Comparison of ENCODE assay signal across 24 cellular contexts in the genomic region with DNA sequence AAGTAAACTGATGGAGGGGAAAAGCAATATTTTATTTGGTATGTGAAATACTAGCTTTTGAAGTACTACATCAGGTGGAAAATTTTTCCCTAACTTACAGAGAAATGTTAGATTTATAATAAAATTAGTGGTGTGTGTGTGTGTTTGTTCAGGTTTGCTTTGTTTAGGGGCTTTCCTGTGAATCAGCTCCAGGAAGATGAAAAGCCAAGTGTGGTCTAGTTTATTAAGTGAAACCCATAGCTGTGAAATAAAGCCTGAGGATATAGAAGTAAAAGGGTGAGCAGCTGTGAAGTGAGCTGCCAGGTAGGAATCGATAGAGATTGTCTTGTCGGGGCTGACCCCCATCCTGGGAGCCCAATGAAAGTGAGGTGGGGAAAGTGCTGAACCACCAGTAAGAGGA.
"Had no signal": no experiment of that assay in that cellular context is flagged by ENCODE, and none has a peak within 500 bp of the region (broad histone marks: within the 10 kb centered on the region; RNA-seq: fewer than 3 reads in every experiment).

No MANE protein-coding gene starts in this region.

- H3K9me3 ChIP-seq: esophagus squamous epithelium, gastrocnemius medialis, thoracic aorta, vagina had no signal

- H3K4me3 ChIP-seq: cardiac muscle cell, esophagus squamous epithelium, gastrocnemius medialis, thoracic aorta, vagina had no signal

- H3K27ac ChIP-seq: cardiac muscle cell, esophagus squamous epithelium, gastrocnemius medialis, parathyroid adenoma, thoracic aorta, vagina had no signal

- H3K36me3 ChIP-seq: cardiac muscle cell, esophagus squamous epithelium, gastrocnemius medialis, thoracic aorta, vagina had no signal

- H3K27me3 ChIP-seq: cardiac muscle cell, esophagus squamous epithelium, gastrocnemius medialis, vagina had no signal

- ATAC-seq: activated CD8-positive, alpha-beta memory T cell treated with anti-CD3 and anti-CD28 coated beads, Interleukin-2, amount 10 ng/mL, durations not matched to agents 7 days and 5 days; activated CD8-positive, alpha-beta T cell treated with anti-CD3 and anti-CD28 coated beads for 36 hours; activated naive CD8-positive, alpha-beta T cell treated with anti-CD3 and anti-CD28 coated beads, Interleukin-2, amount 50 U/mL, for 24 hours; gastrocnemius medialis; left cardiac atrium; right cardiac atrium had no signal

- DNase-seq: activated CD4-positive, alpha-beta T cell treated with anti-CD3 and anti-CD28 coated beads, Interleukin-2, amount 10 ng/mL, durations not matched to agents 7 days and 5 days; activated CD4-positive, CD25-positive, alpha-beta regulatory T cell treated with anti-CD3 and anti-CD28 coated beads, Interleukin-2, amount 50 U/mL, for 72 hours; activated CD8-positive, alpha-beta memory T cell treated with anti-CD3 and anti-CD28 coated beads, Interleukin-2, amount 10 ng/mL, durations not matched to agents 7 days and 5 days; activated CD8-positive, alpha-beta T cell treated with anti-CD3 and anti-CD28 coated beads for 36 hours; activated gamma-delta T cell; activated naive CD4-positive, alpha-beta T cell treated with anti-CD3 and anti-CD28 coated beads, Interleukin-2, amount 50 U/mL, for 16 hours; activated naive CD8-positive, alpha-beta T cell treated with anti-CD3 and anti-CD28 coated beads, Interleukin-2, amount 50 U/mL, for 24 hours; activated T-cell treated with anti-CD3 and anti-CD28 coated beads for 4 hours; cortex of kidney; endodermal cell; esophagus squamous epithelium; gastrocnemius medialis; head of caudate nucleus; hypothalamus; islet precursor cell; left cardiac atrium; midbrain; right cardiac atrium; stimulated activated CD4-positive, alpha-beta T cell treated with anti-CD3 and anti-CD28 coated beads, Interleukin-4, amount 100 ng/mL, for 24 hours; stimulated activated naive CD4-positive, alpha-beta T cell treated with Interleukin-2 at 50 U/mL for 16 hours had no signal

- H3K79me2 ChIP-seq: parathyroid adenoma had no signal

- H3K4me1 ChIP-seq: esophagus squamous epithelium, gastrocnemius medialis, parathyroid adenoma, vagina had no signal

- H2AFZ ChIP-seq: parathyroid adenoma had no signal

- H3K9ac ChIP-seq: parathyroid adenoma had no signal
